In genomic region chr13:75415720-75416119, GRCh38 we compare ENCODE assay signal across 9 cellular contexts.
DNase-seq lines count a peak whose midpoint lies in the region; ATAC-seq and TF ChIP-seq lines count a peak whose summit lies in the region.
"Had no signal": no experiment of that assay in that cellular context is flagged by ENCODE, and none has a peak within 500 bp of the region (broad histone marks: within the 10 kb centered on the region; RNA-seq: fewer than 3 reads in every experiment).

No MANE protein-coding gene starts in this region.

- peak; percentile 34 for ATAC-seq in upper lobe of right lung
- no peak for ATAC-seq in GM18907 (IDR thresholded peaks at IDR 0.05; ENCODE audit: unreplicated experiment)
- ATAC-seq in GM21360 (IDR thresholded peaks at IDR 0.05; ENCODE audit: unreplicated experiment) = no peak

- H3K4me1 ChIP-seq in adrenal gland (replicated peaks in 1 of 2) (peaks cover 76 to 91% of the 10 kb centered on the region in 2 donors), left ventricle myocardium inferior (peaks cover 76% of the 10 kb centered on the region), upper lobe of right lung (peaks cover 33% of the 10 kb centered on the region)

- H3K9me3 ChIP-seq in adrenal gland (replicated peaks in 1 of 3) (no peaks in the 10 kb centered on the region), left ventricle myocardium inferior (replicated peaks) (no peaks in the 10 kb centered on the region), upper lobe of right lung (no peaks in the 10 kb centered on the region)

- peak overlapping the region in 1 of 4 donors; percentile 5 for H3K4me3 ChIP-seq in adrenal gland
- H3K4me3 ChIP-seq in left ventricle myocardium inferior = no peak overlapping the region
- H3K4me3 ChIP-seq in upper lobe of right lung = no peak overlapping the region

- TF ChIP-seq POLR2A in adrenal gland (IDR thresholded peaks at IDR 0.05) = no peak

- H3K27ac ChIP-seq in adrenal gland (peak overlapping the region in 4 of 5 donors; percentile 50 to 82 (median 68)), left ventricle myocardium inferior (replicated peaks) (peak overlapping the region; percentile 77), upper lobe of right lung (peak overlapping the region; percentile 25)

- H3K27me3 ChIP-seq in adrenal gland (no peaks in the 10 kb centered on the region), left ventricle myocardium inferior (ENCODE audit: low read depth) (no peaks in the 10 kb centered on the region), upper lobe of right lung (no peaks in the 10 kb centered on the region)

- TF ChIP-seq CTCF in adrenal gland (IDR thresholded peaks at IDR 0.05) = no peak
- no peak for TF ChIP-seq CTCF in left ventricle myocardium inferior (IDR thresholded peaks at IDR 0.05; ENCODE audit: borderline replicate concordance)
- no peak for TF ChIP-seq CTCF in upper lobe of right lung (IDR thresholded peaks at IDR 0.05)

- intact Hi-C loops in adrenal gland (cut with DNase I) (no loop called here), left ventricle myocardium inferior (cut with micrococcal nuclease) (no loop called here), upper lobe of right lung (cut with DNase I) (no loop called here)

- peak; percentile 31 for DNase-seq in HS-27A (ENCODE audit: low read depth)
- no peak for DNase-seq in adrenal gland
- DNase-seq in left ventricle myocardium inferior = no peak
- no peak for DNase-seq in upper lobe of right lung
- DNase-seq in OCI-M2 (lab: John Stamatoyannopoulos, UW; ENCODE audit: unreplicated experiment) = no peak
- DNase-seq: activated CD4-positive, CD25-positive, alpha-beta regulatory T cell; stimulated activated naive CD4-positive, alpha-beta T cell had no signal

- H3K36me3 ChIP-seq in adrenal gland (replicated peaks in 1 of 2) = no peaks in the 10 kb centered on the region
- H3K36me3 ChIP-seq in left ventricle myocardium inferior = no peaks in the 10 kb centered on the region
- H3K36me3 ChIP-seq in upper lobe of right lung = no peaks in the 10 kb centered on the region

Comparison
In these comparisons a context has a peak if more than half of its experiments do, and no peak if none do; other contexts are left out.
1. H3K27ac ChIP-seq: peak in every context shown above with its lines; median percentile 77 in left ventricle myocardium inferior; 68 in adrenal gland; 25 in upper lobe of right lung.